ENCODE assay signal across 16 cellular contexts in the genomic region with DNA sequence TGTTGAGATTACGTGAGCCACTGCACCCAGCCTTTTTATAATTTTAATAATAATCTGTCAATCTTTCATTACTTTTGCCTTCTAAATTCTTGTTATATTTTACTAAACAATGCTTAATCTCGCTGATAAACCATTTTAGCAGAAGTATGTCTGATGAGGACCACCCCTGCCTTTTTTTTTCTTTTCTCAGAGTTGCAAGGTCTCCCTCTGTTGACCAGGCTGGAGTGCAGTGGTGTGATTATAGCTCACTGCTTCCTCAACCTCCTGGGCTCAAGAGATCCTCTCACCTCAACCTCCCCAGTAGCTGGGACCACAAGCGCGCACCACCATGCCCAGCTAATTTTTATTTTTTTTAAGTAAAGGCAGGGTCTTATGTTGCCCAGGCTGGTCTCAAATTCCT.
A peak's percentile ranks its signal among the peaks of the same experiment; 100 is the strongest.
DNase-seq lines count a peak whose midpoint lies in the region; ATAC-seq and TF ChIP-seq lines count a peak whose summit lies in the region.
"Had no signal": no experiment of that assay in that cellular context is flagged by ENCODE, and none has a peak within 500 bp of the region (broad histone marks: within the 10 kb centered on the region; RNA-seq: fewer than 3 reads in every experiment).

No MANE protein-coding gene starts in this region.

- H3K4me3 ChIP-seq in right atrium auricular region: no peak overlapping the region
- H3K4me3 ChIP-seq in OCI-LY7 (ENCODE audit: low read depth, low read length, poor library complexity, severe bottlenecking): no peak overlapping the region
- no peak overlapping the region for H3K4me3 ChIP-seq in mesendoderm (ENCODE audit: low read length)
- no peak overlapping the region for H3K4me3 ChIP-seq in transverse colon

- H2BK15ac ChIP-seq in mesendoderm (replicated peaks; ENCODE audit: low read depth): no peak overlapping the region

- ATAC-seq in Right ventricle myocardium inferior (no peak), GM18519 (IDR thresholded peaks at IDR 0.05; ENCODE audit: low FRiP score, unreplicated experiment) (no peak), GM19452 (IDR thresholded peaks at IDR 0.05; ENCODE audit: unreplicated experiment) (no peak)
- ATAC-seq: Panc1 had no signal

- in situ Hi-C loops in transverse colon (cut with MboI; ENCODE audit: low pct_ligation_motif_present in 1 of 4, low pct_unique_long_range_greater_than_20kb in 1 of 4, low sequenced_read_pairs in 3 of 4): loop anchor here in 1 of 4 donors (25.0 kb wide), 1 partner anchor 98 kb away; no protein-coding TSS in a partner anchor

- WGBS in mesendoderm (ENCODE audit: extremely low coverage, insufficient coverage, low lambda C conversion rate): no CpG with 5 or more reads among the region's 4 CpGs
- 94 to 97% methylated on average over 4 of the region's 4 CpGs for WGBS in transverse colon (ENCODE audit: low coverage in 1 of 2), 2 donors

- H3K79me2 ChIP-seq in OCI-LY7 (ENCODE audit: insufficient read depth, low read depth, low read length) (peaks cover 61% of the 10 kb centered on the region), mesendoderm (ENCODE audit: control insufficient read depth, insufficient read depth, low read length) (no peaks in the 10 kb centered on the region)

- no peak overlapping the region for H2BK5ac ChIP-seq in mesendoderm (ENCODE audit: low read length)

- no peak overlapping the region for H2AK5ac ChIP-seq in mesendoderm (ENCODE audit: low read length)

- POLR2A ChIA-PET in OCI-LY7 (lab: Charles Lee): interaction anchor here (0.6 to 2.1 kb wide), 6 partner anchors 9 to 145 kb away, joined by 3 to 12 read pairs (median 7); no protein-coding TSS in a partner anchor

- H3K9me3 ChIP-seq in right atrium auricular region: no peaks in the 10 kb centered on the region
- peaks cover 11% of the 10 kb centered on the region; the same call in 1 of the 2 replicates for H3K9me3 ChIP-seq in OCI-LY7 (ENCODE audit: low read length)
- no peaks in the 10 kb centered on the region for H3K9me3 ChIP-seq in transverse colon

- H3K23ac ChIP-seq in mesendoderm (ENCODE audit: low read length): no peak overlapping the region

- H3K4me1 ChIP-seq in right atrium auricular region (peaks cover 0 to 55% of the 10 kb centered on the region in 2 donors), OCI-LY7 (ENCODE audit: insufficient read depth, low read length, poor library complexity, severe bottlenecking) (peaks cover 38% of the 10 kb centered on the region), mesendoderm (ENCODE audit: control insufficient read depth, low read depth, low read length) (peaks cover 1% of the 10 kb centered on the region), transverse colon (peaks cover 0 to 36% (median 5%) of the 10 kb centered on the region in 4 donors)

- CTCF ChIA-PET in OCI-LY7 (lab: Charles Lee; ENCODE audit: unreplicated experiment): interaction anchor here (0.5 to 0.9 kb wide), 2 partner anchors 68 to 104 kb away, joined by 4 read pairs; no protein-coding TSS in a partner anchor

- no peak overlapping the region for H3K4ac ChIP-seq in mesendoderm (ENCODE audit: low read depth, low read length)

- no peaks in the 10 kb centered on the region for H3K36me3 ChIP-seq in right atrium auricular region
- peaks cover 33% of the 10 kb centered on the region for H3K36me3 ChIP-seq in OCI-LY7 (ENCODE audit: insufficient read depth, low read length)
- H3K36me3 ChIP-seq in mesendoderm (ENCODE audit: control insufficient read depth, insufficient read depth, low read length): no peaks in the 10 kb centered on the region
- no peaks in the 10 kb centered on the region for H3K36me3 ChIP-seq in transverse colon

- intact Hi-C loops in Right ventricle myocardium inferior (cut with DNase I): no loop called here
- intact Hi-C loops in OCI-LY7 (cut with micrococcal nuclease; ENCODE audit: unreplicated experiment): loop anchor here (1.0 kb wide), 1 partner anchor 105 kb away; no protein-coding TSS in a partner anchor
- intact Hi-C loops in transverse colon (cut with DNase I; ENCODE audit: low total_unique reads): no loop called here

- H3K27me3 ChIP-seq in right atrium auricular region: no peaks in the 10 kb centered on the region
- H3K27me3 ChIP-seq in mesendoderm (ENCODE audit: insufficient read depth, low read length, poor library complexity): no peaks in the 10 kb centered on the region
- H3K27me3 ChIP-seq in transverse colon: no peaks in the 10 kb centered on the region

- H3K4me2 ChIP-seq in OCI-LY7 (ENCODE audit: low read length) (peak overlapping the region; percentile 78; the same call in 1 of the 2 replicates), mesendoderm (ENCODE audit: low read length) (no peak overlapping the region)

- H3K9ac ChIP-seq in mesendoderm (ENCODE audit: low read length): no peak overlapping the region

- H3K56ac ChIP-seq in mesendoderm (ENCODE audit: low read length): no peak overlapping the region

- BruUV-seq in OCI-LY7 (replicated peaks; lab: Mats Ljungman, UMichigan): no TSS peak

- no peak for TF ChIP-seq CTCF in right atrium auricular region (IDR thresholded peaks at IDR 0.05)
- TF ChIP-seq CTCF in OCI-LY7 (conservative IDR thresholded peaks at IDR 0.05; ENCODE audit: low read length): peak; percentile 61
- no peak for TF ChIP-seq CTCF in transverse colon (IDR thresholded peaks at IDR 0.05)

- H3K27ac ChIP-seq in right atrium auricular region (peak overlapping the region; percentile 46 to 53), OCI-LY7 (ENCODE audit: low read depth, low read length, poor library complexity, severe bottlenecking) (peak overlapping the region; percentile 84), mesendoderm (ENCODE audit: low read depth, low read length) (no peak overlapping the region), transverse colon (peak overlapping the region; percentile 8 to 61 (median 48))

- no peaks in the 10 kb centered on the region for H4K20me1 ChIP-seq in OCI-LY7 (ENCODE audit: insufficient read depth, low read length)

- no peak overlapping the region for H4K5ac ChIP-seq in mesendoderm (ENCODE audit: low read length)

- DNase-seq in right atrium auricular region (ENCODE audit: low spot score) (no peak), Right ventricle myocardium inferior (ENCODE audit: missing footprints) (no peak), OCI-LY7 (ENCODE audit: low spot score) (peak; percentile 49), mesendoderm (no peak), transverse colon (no peak), kidney glomerular epithelial cell (lab: John Stamatoyannopoulos, UW) (no peak)
- DNase-seq: CD4-positive, alpha-beta T cell; DMS79; GDM1; NCI-H187 treated with DMSO at 0.1 percent for 48 hours; NCI-H446; NCI-H748 treated with DMSO at 0.1 percent for 48 hours; SHP77 had no signal

- no peaks in the 10 kb centered on the region for H3K9me2 ChIP-seq in OCI-LY7 (ENCODE audit: insufficient read depth, low read length)

- TF ChIP-seq EP300 in transverse colon (IDR thresholded peaks at IDR 0.05; ENCODE audit: low read depth): no peak

- no peak overlapping the region for H2BK120ac ChIP-seq in mesendoderm (ENCODE audit: low read depth, low read length)

- no peak overlapping the region for H4K8ac ChIP-seq in mesendoderm (ENCODE audit: low read depth, low read length)

- TF ChIP-seq POLR2A in transverse colon (IDR thresholded peaks at IDR 0.05): no peak

- H3K79me1 ChIP-seq in mesendoderm (ENCODE audit: low read length): peaks cover 3% of the 10 kb centered on the region

- H2AFZ ChIP-seq in OCI-LY7 (ENCODE audit: low read length): no peak overlapping the region

- peak overlapping the region; percentile 51 for H3K18ac ChIP-seq in mesendoderm (ENCODE audit: low read length)
